ENCODE assay signal across 26 cellular contexts in the genomic region with DNA sequence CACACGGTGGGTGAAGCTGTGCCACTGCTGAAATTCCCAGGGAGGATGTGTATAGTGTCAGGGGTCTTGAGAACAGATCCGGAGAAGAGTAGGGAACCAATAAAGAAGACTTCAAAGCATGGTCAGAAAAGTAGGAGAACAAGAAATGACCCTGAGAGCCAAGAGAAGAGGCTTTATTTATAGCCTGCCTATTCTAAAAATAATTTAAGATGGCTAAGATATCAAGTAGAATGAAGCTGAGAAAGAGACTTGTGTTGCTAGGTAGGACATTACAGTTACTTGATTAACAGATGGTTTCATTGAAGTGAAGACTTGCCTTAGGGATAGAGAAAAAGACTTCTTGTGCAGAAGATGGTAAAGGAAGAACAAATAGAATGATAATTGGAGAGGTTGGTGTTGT.
"Had no signal": no experiment of that assay in that cellular context is flagged by ENCODE, and none has a peak within 500 bp of the region (broad histone marks: within the 10 kb centered on the region; RNA-seq: fewer than 3 reads in every experiment).

No MANE protein-coding gene starts in this region.

- H3K9ac ChIP-seq: neural progenitor cell had no signal

- H3K4me1 Mint-ChIP-seq: mesothelial cell of epicardium, nephron progenitor cell, neural progenitor cell had no signal

- H2AFZ ChIP-seq: hepatocyte, neural progenitor cell had no signal

- DNase-seq: islet precursor cell; left ventricle myocardium inferior; mesendoderm; naive B cell; natural killer cell; nephron progenitor cell; ovary; retina; right cardiac atrium; small intestine; spleen; stimulated activated CD4-positive, alpha-beta T cell treated with anti-CD3 and anti-CD28 coated beads, Interleukin-4, amount 100 ng/mL, for 24 hours; stimulated activated naive CD4-positive, alpha-beta T cell; tibial artery; trophoblast cell; upper lobe of right lung had no signal

- H3K9me3 Mint-ChIP-seq: stimulated activated naive CD8-positive, alpha-beta T cell treated with anti-CD3 and anti-CD28 coated beads, Interleukin-15, Interleukin-2, amounts not matched to agents 100 ng/mL and 50 ng/mL, for 24 hours had no signal

- H3K36me3 Mint-ChIP-seq: natural killer cell; stimulated activated effector memory CD8-positive, alpha-beta T cell treated with anti-CD3 and anti-CD28 coated beads, Interleukin-12 subunit alpha, Interleukin-12 subunit beta, amount 100 ng/mL, for 72 hours had no signal

- H3K4me2 ChIP-seq: hepatocyte, neural progenitor cell had no signal

- H3K4me1 ChIP-seq: neural progenitor cell had no signal

- H3K27ac Mint-ChIP-seq: mesothelial cell of epicardium; natural killer cell; nephron progenitor cell; neural progenitor cell; progenitor cell of endocrine pancreas; stimulated activated effector memory CD8-positive, alpha-beta T cell treated with anti-CD3 and anti-CD28 coated beads, Interleukin-12 subunit alpha, Interleukin-12 subunit beta, amount 100 ng/mL, for 72 hours; stimulated activated naive CD8-positive, alpha-beta T cell treated with anti-CD3 and anti-CD28 coated beads, Interleukin-15, Interleukin-2, amounts not matched to agents 100 ng/mL and 50 ng/mL, for 24 hours had no signal

- H3K36me3 ChIP-seq: neural progenitor cell, ovary, thoracic aorta, upper lobe of right lung had no signal

- H3K4me3 Mint-ChIP-seq: mesothelial cell of epicardium; naive B cell; natural killer cell; nephron progenitor cell; neural progenitor cell; stimulated activated effector memory CD8-positive, alpha-beta T cell treated with anti-CD3 and anti-CD28 coated beads, Interleukin-12 subunit alpha, Interleukin-12 subunit beta, amount 100 ng/mL, for 72 hours; stimulated activated naive CD8-positive, alpha-beta T cell treated with anti-CD3 and anti-CD28 coated beads, Interleukin-15, Interleukin-2, amounts not matched to agents 100 ng/mL and 50 ng/mL, for 24 hours had no signal

- H3K27me3 Mint-ChIP-seq: naive B cell; progenitor cell of endocrine pancreas; stimulated activated naive CD8-positive, alpha-beta T cell treated with anti-CD3 and anti-CD28 coated beads, Interleukin-15, Interleukin-2, amounts not matched to agents 100 ng/mL and 50 ng/mL, for 24 hours had no signal

- ATAC-seq: natural killer cell; right cardiac atrium; sciatic nerve; stimulated activated effector memory CD8-positive, alpha-beta T cell treated with anti-CD3 and anti-CD28 coated beads, Interleukin-12 subunit alpha, Interleukin-12 subunit beta, amount 100 ng/mL, for 72 hours; upper lobe of right lung had no signal

- H3K27ac ChIP-seq: hepatocyte, left ventricle myocardium inferior, neural progenitor cell, ovary, spleen, suprapubic skin, thoracic aorta, tibial artery, upper lobe of right lung had no signal

- H3K4me3 ChIP-seq: hepatocyte, left ventricle myocardium inferior, lung, neural progenitor cell, ovary, spleen, suprapubic skin, thoracic aorta, tibial artery, upper lobe of right lung had no signal

- H3K27me3 ChIP-seq: hepatocyte, neural progenitor cell, ovary, spleen, suprapubic skin, tibial artery, upper lobe of right lung had no signal

- H3K9me3 ChIP-seq: thoracic aorta, tibial artery, upper lobe of right lung had no signal
